Comparison of ENCODE assay signal across 2 cellular contexts in genomic region chr4:1036976-1037810, GRCh38.
TF ChIP-seq lines count a peak whose summit lies in the region.

No MANE protein-coding gene starts in this region.

TF ChIP-seq in IMR-90, 13 proteins besides CTCF, POLR2A, EP300 and RAD21 (continued from another document):
- no peak for TF ChIP-seq USF2 (IDR thresholded peaks at IDR 0.05; ENCODE audit: low read depth, low read length)
- no peak for TF ChIP-seq ELK1 (IDR thresholded peaks at IDR 0.05; ENCODE audit: borderline replicate concordance, low read depth, low read length)
- TF ChIP-seq MAZ (IDR thresholded peaks at IDR 0.05; ENCODE audit: borderline replicate concordance, low read depth, low read length): no peak
- TF ChIP-seq MXI1 (IDR thresholded peaks at IDR 0.05; ENCODE audit: borderline replicate concordance, low read depth, low read length): no peak

TF ChIP-seq in WTC11, 78 proteins besides CTCF, POLR2A, EP300 and RAD21 (continued from another document):
- TF ChIP-seq STAT6 (CRISPR knock-in tag; conservative IDR thresholded peaks at IDR 0.05; ENCODE audit: low read depth) (no peak), MAX (CRISPR knock-in tag; IDR thresholded peaks at IDR 0.05) (no peak), NFATC4 (CRISPR knock-in tag; IDR thresholded peaks at IDR 0.05) (no peak), RELA (CRISPR knock-in tag; IDR thresholded peaks at IDR 0.05; ENCODE audit: borderline replicate concordance) (no peak)
